ENCODE assay signal across 8 cellular contexts in genomic region chr1:119646521-119647227, GRCh38. TPM values are rescaled to one million over a fixed set of nuclear protein-coding genes. Genes with fewer than 3 reads are reported as not detected.
DNase-seq lines count a peak whose midpoint lies in the region; ATAC-seq lines count a peak whose summit lies in the region.

No MANE protein-coding gene starts in this region.

- no peaks in the 10 kb centered on the region for H3K27me3 ChIP-seq in rectal smooth muscle tissue (ENCODE audit: control insufficient read depth, insufficient read depth, low read length)

- no peaks in the 10 kb centered on the region for H3K36me3 ChIP-seq in rectal smooth muscle tissue (ENCODE audit: control insufficient read depth, insufficient read depth, low read length)

- H3K4me3 ChIP-seq in rectal smooth muscle tissue (ENCODE audit: low read length): peak overlapping the region; percentile 83

- no peak overlapping the region for H3K27ac ChIP-seq in rectal smooth muscle tissue (ENCODE audit: low read depth, low read length)

- no peak for ATAC-seq in GM21367 (IDR thresholded peaks at IDR 0.05; ENCODE audit: unreplicated experiment)

- H3K4me1 ChIP-seq in rectal smooth muscle tissue (ENCODE audit: control insufficient read depth, insufficient read depth, low read length): no peaks in the 10 kb centered on the region

- no peak overlapping the region for H3K9ac ChIP-seq in rectal smooth muscle tissue (ENCODE audit: low read length)

- DNase-seq in H4 (ENCODE audit: low spot score): peak; percentile 77
- DNase-seq in SK-N-DZ (ENCODE audit: low spot score): peak; percentile 7
- peak; percentile 53 for DNase-seq in foreskin melanocyte
- no peak for DNase-seq in stimulated activated naive CD4-positive, alpha-beta T cell (lab: John Stamatoyannopoulos, UW)
- no peak for DNase-seq in amniotic stem cell (lab: John Stamatoyannopoulos, UW)
- no peak for DNase-seq in GM19238 (ENCODE audit: insufficient read length, low spot score)

RNA-seq across cellular contexts. Expression of gene ZNF697, which starts 1.4 kb away (rescaled TPM):
- 5.3 and 6.2 TPM in 2 replicates for total RNA-seq in H4 (2014; rRNA removed; shearing (Covaris generic))
- 5.4 and 6.7 TPM in 2 replicates for polyA plus RNA-seq in SK-N-DZ (2014; cell fraction: cytosol; rRNA removed)
- polyA plus RNA-seq in SK-N-DZ (2014; cell fraction: nucleus; rRNA removed): 5.3 and 5.4 TPM in 2 replicates

Comparison
In these comparisons a context has a peak if more than half of its experiments do, and no peak if none do; other contexts are left out.
1. DNase-seq: peak in H4 (single experiment), SK-N-DZ (single experiment) and foreskin melanocyte (single experiment); none in stimulated activated naive CD4-positive, alpha-beta T cell (0 of 6), amniotic stem cell (single experiment) and GM19238 (single experiment).